9 cellular contexts compared by ENCODE assay signal in genomic region chr3:20041197-20041780, GRCh38. TPM values are rescaled to one million over a fixed set of nuclear protein-coding genes. Genes with fewer than 3 reads are reported as not detected.
A peak's percentile ranks its signal among the peaks of the same experiment; 100 is the strongest.
DNase-seq lines count a peak whose midpoint lies in the region; ATAC-seq and TF ChIP-seq lines count a peak whose summit lies in the region.
"Had no signal": no experiment of that assay in that cellular context is flagged by ENCODE, and none has a peak within 500 bp of the region (broad histone marks: within the 10 kb centered on the region; RNA-seq: fewer than 3 reads in every experiment).

No MANE protein-coding gene starts in this region.

- H3K4me1 ChIP-seq in OCI-LY7 (ENCODE audit: insufficient read depth, low read length, poor library complexity, severe bottlenecking) (peaks cover 63% of the 10 kb centered on the region), esophagus muscularis mucosa (peaks cover 51 to 61% (median 59%) of the 10 kb centered on the region in 4 donors)

- no peak for TF ChIP-seq POLR2A in esophagus muscularis mucosa (IDR thresholded peaks at IDR 0.05; ENCODE audit: low read depth)

- DNase-seq in C1 segment of cervical spinal cord (lab: John Stamatoyannopoulos, UW) (peak; percentile 17 to 95 (median 88)), OCI-LY7 (ENCODE audit: low spot score) (peak; percentile 77), esophagus muscularis mucosa (ENCODE audit: extremely low spot score) (no peak), myocyte (ENCODE audit: low read depth) (peak; percentile 90)
- peak; percentile 86 to 88 for DNase-seq in activated T-cell treated with anti-CD3 and anti-CD28 coated beads, Interleukin-2, amount 50 U/mL, for 48 hours
- DNase-seq in stimulated activated CD8-positive, alpha-beta memory T cell treated with anti-CD3 and anti-CD28 coated beads, Interleukin-7, amount 100 ng/mL, for 48 hours (ENCODE audit: extremely low read depth in 1 of 2, low read depth in 1 of 2): peak; percentile 53 to 80

- no peak for TF ChIP-seq EP300 in esophagus muscularis mucosa (IDR thresholded peaks at IDR 0.05)

- TF ChIP-seq CTCF in OCI-LY7 (conservative IDR thresholded peaks at IDR 0.05; ENCODE audit: low read length) (no peak; the same call in 1 of the 2 replicates), esophagus muscularis mucosa (IDR thresholded peaks at IDR 0.05) (no peak)

- H3K9me2 ChIP-seq in OCI-LY7 (ENCODE audit: insufficient read depth, low read length): no peaks in the 10 kb centered on the region

- H3K4me3 ChIP-seq in OCI-LY7 (ENCODE audit: low read depth, low read length, poor library complexity, severe bottlenecking) (peak overlapping the region; percentile 94), esophagus muscularis mucosa (peak overlapping the region; percentile 58 to 94 (median 80))

- H3K4me2 ChIP-seq in OCI-LY7 (ENCODE audit: low read length): peak overlapping the region; percentile 89

- peaks cover 7% of the 10 kb centered on the region; the same call in 1 of the 2 replicates for H4K20me1 ChIP-seq in OCI-LY7 (ENCODE audit: insufficient read depth, low read length)

- H3K36me3 ChIP-seq in OCI-LY7 (ENCODE audit: insufficient read depth, low read length) (no peaks in the 10 kb centered on the region), esophagus muscularis mucosa (no peaks in the 10 kb centered on the region)

- CTCF ChIA-PET in OCI-LY7 (lab: Charles Lee; ENCODE audit: unreplicated experiment): no interaction called here

- peak; percentile 37 for ATAC-seq in GM19372 (IDR thresholded peaks at IDR 0.05; ENCODE audit: low read depth, unreplicated experiment)
- ATAC-seq in HG03469 (IDR thresholded peaks at IDR 0.05; ENCODE audit: unreplicated experiment): peak; percentile 32

- POLR2A ChIA-PET in OCI-LY7 (lab: Charles Lee): interaction anchor here (0.6 to 2.5 kb wide), 11 partner anchors 10 to 692 kb away, joined by 3 to 29 read pairs (median 3); partner anchors contain the start of gene SGO1

- H3K9me3 ChIP-seq in OCI-LY7 (ENCODE audit: low read length) (no peaks in the 10 kb centered on the region), esophagus muscularis mucosa (no peaks in the 10 kb centered on the region)

- intact Hi-C loops in OCI-LY7 (cut with micrococcal nuclease; ENCODE audit: unreplicated experiment): loop anchor here (1.0 to 10.0 kb wide), 3 partner anchors 86 to 1296 kb away; partner anchors contain the start of gene RAB5A
- intact Hi-C loops in esophagus muscularis mucosa (cut with DNase I): loop anchor here (2.0 to 5.0 kb wide), 3 partner anchors 56 to 146 kb away; partner anchors contain the start of genes RAB5A and SGO1

- H3K27ac ChIP-seq in OCI-LY7 (ENCODE audit: low read depth, low read length, poor library complexity, severe bottlenecking) (peak overlapping the region; percentile 88), esophagus muscularis mucosa (replicated peaks in 1 of 4) (peak overlapping the region; percentile 85 to 99 (median 97))

- WGBS in esophagus muscularis mucosa: 4% methylated on average over 19 of the region's 28 CpGs

- no peaks in the 10 kb centered on the region for H3K27me3 ChIP-seq in esophagus muscularis mucosa

- peaks cover 48% of the 10 kb centered on the region for H3K79me2 ChIP-seq in OCI-LY7 (ENCODE audit: insufficient read depth, low read depth, low read length)

- peak overlapping the region; percentile 68 for H2AFZ ChIP-seq in OCI-LY7 (ENCODE audit: low read length)

- no TSS peak for BruUV-seq in OCI-LY7 (replicated peaks; lab: Mats Ljungman, UMichigan)

RNA-seq across cellular contexts. Expression of gene KAT2B, which starts 1.0 kb away (rescaled TPM):
- total RNA-seq in OCI-LY7 (2014; rRNA removed; shearing (Covaris generic)): 19.2 and 24.2 TPM in 2 replicates
- total RNA-seq in OCI-LY7 (2022) (32.9 and 33.4 TPM in 2 replicates), esophagus muscularis mucosa (10 to 100 TPM; 37.8 to 58.5 (median 49.5) TPM), myocyte (25.3 and 26.6 TPM in 2 replicates)
- 7.0 TPM for polyA plus RNA-seq in myocyte (2012)

RNA-seq across cellular contexts. Expression of gene PP2D1, which starts 29.2 kb away (rescaled TPM):
- not detected in 2 replicates for total RNA-seq in OCI-LY7 (2014; rRNA removed; shearing (Covaris generic))
- total RNA-seq in OCI-LY7 (2022) (not detected in 2 replicates), esophagus muscularis mucosa (not detected), myocyte (not detected in 2 replicates)
- polyA plus RNA-seq in myocyte (2012): 0.14 TPM
- total RNA-seq: activated CD8-positive, alpha-beta memory T cell treated with anti-CD3 and anti-CD28 coated beads for 36 hours had no signal
